In the genomic region with DNA sequence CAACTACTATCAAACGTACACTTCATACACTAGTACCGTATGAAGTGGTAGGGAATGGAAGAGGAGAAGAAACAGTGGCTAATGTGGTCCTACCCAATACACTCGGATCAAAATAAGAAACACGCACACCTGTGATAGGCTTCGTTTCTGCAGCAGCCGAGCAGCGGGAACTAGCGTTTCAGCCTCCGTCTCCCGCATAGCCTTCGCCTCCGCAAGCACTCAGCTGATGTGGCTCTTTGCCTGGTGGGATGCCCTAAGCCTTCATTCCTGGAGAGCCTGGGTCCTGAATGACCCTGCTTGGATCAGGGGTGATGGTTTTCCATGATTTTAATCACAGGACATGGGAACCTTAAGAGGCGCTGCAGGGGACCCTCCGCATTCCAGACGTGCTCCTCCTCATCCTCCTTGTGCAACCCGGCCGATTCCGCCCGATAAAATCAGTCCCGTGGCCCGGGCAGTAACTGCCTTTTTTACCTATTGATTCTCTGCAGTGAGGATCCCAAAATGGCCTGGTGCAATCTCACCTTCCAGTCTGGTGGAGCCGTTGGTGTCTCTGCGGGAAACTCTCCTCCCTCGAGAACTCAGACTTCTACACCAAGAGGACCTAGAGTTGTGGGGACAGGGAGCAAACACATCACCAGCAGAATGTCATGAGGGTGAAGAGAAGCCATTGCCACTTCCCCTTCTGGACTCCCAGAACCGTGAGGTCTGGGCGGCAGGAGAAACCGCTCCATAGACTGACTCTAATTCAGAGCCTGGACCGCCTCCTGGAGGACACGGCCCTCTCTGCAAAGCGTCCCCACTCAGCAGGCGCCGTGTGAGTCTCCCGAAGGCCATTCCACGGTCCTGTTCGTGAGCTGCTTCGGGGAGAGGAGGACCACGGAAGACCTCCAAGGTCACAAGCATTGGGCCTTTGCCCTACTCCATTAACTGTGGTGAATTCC, we compare ENCODE assay signal across 1 cellular context.
TF ChIP-seq lines count a peak whose summit lies in the region.

No MANE protein-coding gene starts in this region.

TF ChIP-seq in GM23338, 12 proteins besides CTCF, POLR2A, EP300 and RAD21:
- TF ChIP-seq ZNF331 (CRISPR knock-in tag; IDR thresholded peaks at IDR 0.05; ENCODE audit: low read depth) (no peak), EZH2 (IDR thresholded peaks at IDR 0.05; ENCODE audit: low read depth, unreplicated experiment) (no peak), JUNB (IDR thresholded peaks at IDR 0.05; ENCODE audit: unreplicated experiment) (no peak), CREB1 (CRISPR knock-in tag; IDR thresholded peaks at IDR 0.05; ENCODE audit: low read depth) (no peak), POLR2AphosphoS5 (IDR thresholded peaks at IDR 0.05; ENCODE audit: low read depth) (no peak), ZNF114 (CRISPR knock-in tag; IDR thresholded peaks at IDR 0.05) (no peak), EZH2phosphoT487 (IDR thresholded peaks at IDR 0.05; ENCODE audit: unreplicated experiment) (no peak), STAT1 (IDR thresholded peaks at IDR 0.05; ENCODE audit: unreplicated experiment) (no peak), NANOG (IDR thresholded peaks at IDR 0.05; ENCODE audit: borderline replicate concordance) (no peak)
- TF ChIP-seq, protein P1, sequence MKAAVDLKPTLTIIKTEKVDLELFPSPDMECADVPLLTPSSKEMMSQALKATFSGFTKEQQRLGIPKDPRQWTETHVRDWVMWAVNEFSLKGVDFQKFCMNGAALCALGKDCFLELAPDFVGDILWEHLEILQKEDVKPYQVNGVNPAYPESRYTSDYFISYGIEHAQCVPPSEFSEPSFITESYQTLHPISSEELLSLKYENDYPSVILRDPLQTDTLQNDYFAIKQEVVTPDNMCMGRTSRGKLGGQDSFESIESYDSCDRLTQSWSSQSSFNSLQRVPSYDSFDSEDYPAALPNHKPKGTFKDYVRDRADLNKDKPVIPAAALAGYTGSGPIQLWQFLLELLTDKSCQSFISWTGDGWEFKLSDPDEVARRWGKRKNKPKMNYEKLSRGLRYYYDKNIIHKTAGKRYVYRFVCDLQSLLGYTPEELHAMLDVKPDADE (IDR thresholded peaks at IDR 0.05), result no peak
- TF ChIP-seq, protein P2, sequence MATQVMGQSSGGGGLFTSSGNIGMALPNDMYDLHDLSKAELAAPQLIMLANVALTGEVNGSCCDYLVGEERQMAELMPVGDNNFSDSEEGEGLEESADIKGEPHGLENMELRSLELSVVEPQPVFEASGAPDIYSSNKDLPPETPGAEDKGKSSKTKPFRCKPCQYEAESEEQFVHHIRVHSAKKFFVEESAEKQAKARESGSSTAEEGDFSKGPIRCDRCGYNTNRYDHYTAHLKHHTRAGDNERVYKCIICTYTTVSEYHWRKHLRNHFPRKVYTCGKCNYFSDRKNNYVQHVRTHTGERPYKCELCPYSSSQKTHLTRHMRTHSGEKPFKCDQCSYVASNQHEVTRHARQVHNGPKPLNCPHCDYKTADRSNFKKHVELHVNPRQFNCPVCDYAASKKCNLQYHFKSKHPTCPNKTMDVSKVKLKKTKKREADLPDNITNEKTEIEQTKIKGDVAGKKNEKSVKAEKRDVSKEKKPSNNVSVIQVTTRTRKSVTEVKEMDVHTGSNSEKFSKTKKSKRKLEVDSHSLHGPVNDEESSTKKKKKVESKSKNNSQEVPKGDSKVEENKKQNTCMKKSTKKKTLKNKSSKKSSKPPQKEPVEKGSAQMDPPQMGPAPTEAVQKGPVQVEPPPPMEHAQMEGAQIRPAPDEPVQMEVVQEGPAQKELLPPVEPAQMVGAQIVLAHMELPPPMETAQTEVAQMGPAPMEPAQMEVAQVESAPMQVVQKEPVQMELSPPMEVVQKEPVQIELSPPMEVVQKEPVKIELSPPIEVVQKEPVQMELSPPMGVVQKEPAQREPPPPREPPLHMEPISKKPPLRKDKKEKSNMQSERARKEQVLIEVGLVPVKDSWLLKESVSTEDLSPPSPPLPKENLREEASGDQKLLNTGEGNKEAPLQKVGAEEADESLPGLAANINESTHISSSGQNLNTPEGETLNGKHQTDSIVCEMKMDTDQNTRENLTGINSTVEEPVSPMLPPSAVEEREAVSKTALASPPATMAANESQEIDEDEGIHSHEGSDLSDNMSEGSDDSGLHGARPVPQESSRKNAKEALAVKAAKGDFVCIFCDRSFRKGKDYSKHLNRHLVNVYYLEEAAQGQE (IDR thresholded peaks at IDR 0.05; ENCODE audit: unreplicated experiment), result no peak
- TF ChIP-seq, protein P3, sequence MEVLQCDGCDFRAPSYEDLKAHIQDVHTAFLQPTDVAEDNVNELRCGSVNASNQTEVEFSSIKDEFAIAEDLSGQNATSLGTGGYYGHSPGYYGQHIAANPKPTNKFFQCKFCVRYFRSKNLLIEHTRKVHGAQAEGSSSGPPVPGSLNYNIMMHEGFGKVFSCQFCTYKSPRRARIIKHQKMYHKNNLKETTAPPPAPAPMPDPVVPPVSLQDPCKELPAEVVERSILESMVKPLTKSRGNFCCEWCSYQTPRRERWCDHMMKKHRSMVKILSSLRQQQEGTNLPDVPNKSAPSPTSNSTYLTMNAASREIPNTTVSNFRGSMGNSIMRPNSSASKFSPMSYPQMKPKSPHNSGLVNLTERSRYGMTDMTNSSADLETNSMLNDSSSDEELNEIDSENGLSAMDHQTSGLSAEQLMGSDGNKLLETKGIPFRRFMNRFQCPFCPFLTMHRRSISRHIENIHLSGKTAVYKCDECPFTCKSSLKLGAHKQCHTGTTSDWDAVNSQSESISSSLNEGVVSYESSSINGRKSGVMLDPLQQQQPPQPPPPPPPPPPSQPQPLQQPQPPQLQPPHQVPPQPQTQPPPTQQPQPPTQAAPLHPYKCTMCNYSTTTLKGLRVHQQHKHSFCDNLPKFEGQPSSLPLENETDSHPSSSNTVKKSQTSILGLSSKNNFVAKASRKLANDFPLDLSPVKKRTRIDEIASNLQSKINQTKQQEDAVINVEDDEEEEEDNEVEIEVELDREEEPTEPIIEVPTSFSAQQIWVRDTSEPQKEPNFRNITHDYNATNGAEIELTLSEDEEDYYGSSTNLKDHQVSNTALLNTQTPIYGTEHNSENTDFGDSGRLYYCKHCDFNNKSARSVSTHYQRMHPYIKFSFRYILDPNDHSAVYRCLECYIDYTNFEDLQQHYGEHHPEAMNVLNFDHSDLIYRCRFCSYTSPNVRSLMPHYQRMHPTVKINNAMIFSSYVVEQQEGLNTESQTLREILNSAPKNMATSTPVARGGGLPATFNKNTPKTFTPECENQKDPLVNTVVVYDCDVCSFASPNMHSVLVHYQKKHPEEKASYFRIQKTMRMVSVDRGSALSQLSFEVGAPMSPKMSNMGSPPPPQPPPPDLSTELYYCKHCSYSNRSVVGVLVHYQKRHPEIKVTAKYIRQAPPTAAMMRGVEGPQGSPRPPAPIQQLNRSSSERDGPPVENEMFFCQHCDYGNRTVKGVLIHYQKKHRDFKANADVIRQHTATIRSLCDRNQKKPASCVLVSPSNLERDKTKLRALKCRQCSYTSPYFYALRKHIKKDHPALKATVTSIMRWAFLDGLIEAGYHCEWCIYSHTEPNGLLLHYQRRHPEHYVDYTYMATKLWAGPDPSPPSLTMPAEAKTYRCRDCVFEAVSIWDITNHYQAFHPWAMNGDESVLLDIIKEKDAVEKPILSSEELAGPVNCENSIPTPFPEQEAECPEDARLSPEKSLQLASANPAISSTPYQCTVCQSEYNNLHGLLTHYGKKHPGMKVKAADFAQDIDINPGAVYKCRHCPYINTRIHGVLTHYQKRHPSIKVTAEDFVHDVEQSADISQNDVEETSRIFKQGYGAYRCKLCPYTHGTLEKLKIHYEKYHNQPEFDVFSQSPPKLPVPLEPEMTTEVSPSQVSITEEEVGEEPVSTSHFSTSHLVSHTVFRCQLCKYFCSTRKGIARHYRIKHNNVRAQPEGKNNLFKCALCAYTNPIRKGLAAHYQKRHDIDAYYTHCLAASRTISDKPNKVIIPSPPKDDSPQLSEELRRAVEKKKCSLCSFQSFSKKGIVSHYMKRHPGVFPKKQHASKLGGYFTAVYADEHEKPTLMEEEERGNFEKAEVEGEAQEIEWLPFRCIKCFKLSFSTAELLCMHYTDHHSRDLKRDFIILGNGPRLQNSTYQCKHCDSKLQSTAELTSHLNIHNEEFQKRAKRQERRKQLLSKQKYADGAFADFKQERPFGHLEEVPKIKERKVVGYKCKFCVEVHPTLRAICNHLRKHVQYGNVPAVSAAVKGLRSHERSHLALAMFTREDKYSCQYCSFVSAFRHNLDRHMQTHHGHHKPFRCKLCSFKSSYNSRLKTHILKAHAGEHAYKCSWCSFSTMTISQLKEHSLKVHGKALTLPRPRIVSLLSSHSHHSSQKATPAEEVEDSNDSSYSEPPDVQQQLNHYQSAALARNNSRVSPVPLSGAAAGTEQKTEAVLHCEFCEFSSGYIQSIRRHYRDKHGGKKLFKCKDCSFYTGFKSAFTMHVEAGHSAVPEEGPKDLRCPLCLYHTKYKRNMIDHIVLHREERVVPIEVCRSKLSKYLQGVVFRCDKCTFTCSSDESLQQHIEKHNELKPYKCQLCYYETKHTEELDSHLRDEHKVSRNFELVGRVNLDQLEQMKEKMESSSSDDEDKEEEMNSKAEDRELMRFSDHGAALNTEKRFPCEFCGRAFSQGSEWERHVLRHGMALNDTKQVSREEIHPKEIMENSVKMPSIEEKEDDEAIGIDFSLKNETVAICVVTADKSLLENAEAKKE (CRISPR knock-in tag; IDR thresholded peaks at IDR 0.05), result no peak
